Comparison of ENCODE assay signal across 31 cellular contexts in the genomic region with DNA sequence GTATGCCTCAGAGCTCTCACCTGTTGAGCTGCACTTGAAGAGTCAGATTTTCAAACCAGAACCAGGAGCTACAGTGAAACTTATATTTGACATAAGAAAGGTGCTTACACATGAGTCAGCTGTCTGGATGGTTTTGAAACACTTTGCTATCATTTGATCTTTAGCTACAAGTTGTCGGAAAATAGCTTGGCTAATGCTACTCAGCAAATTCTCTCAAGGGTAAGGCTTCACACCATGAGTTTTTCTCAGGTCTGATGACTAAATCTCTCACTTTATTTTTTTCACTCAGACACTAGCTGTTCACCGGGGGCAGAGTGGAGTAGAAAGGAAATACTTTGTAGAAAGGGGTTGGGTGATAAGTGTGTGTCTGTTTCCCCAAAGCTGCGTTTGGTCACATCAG.
DNase-seq lines count a peak whose midpoint lies in the region; TF ChIP-seq lines count a peak whose summit lies in the region.
"Had no signal": no experiment of that assay in that cellular context is flagged by ENCODE, and none has a peak within 500 bp of the region (broad histone marks: within the 10 kb centered on the region; RNA-seq: fewer than 3 reads in every experiment).

No MANE protein-coding gene starts in this region.

- H3K4me1 Mint-ChIP-seq in CD14-positive monocyte: no peaks in the 10 kb centered on the region
- H3K4me1 Mint-ChIP-seq: activated B cell treated with CpG ODN at 0.5 μM for 24 hours; activated CD4-positive, alpha-beta T cell treated with anti-CD3 and anti-CD28 coated beads, Interleukin-2, amount 10 ng/mL, durations not matched to agents 7 days and 5 days; activated naive CD8-positive, alpha-beta T cell treated with anti-CD3 and anti-CD28 coated beads for 36 hours; nephron progenitor cell had no signal

- H3K4me2 ChIP-seq in KMS-11 (peak overlapping the region; percentile 39), hepatocyte (no peak overlapping the region), PC-9 (no peak overlapping the region)

- TF ChIP-seq CTCF in KMS-11 (conservative IDR thresholded peaks at IDR 0.05; ENCODE audit: low read depth, low read length): no peak
- no peak for TF ChIP-seq CTCF in hepatocyte (IDR thresholded peaks at IDR 0.05; ENCODE audit: poor library complexity)
- TF ChIP-seq CTCF in PC-9 (conservative IDR thresholded peaks at IDR 0.05): no peak
- no peak for TF ChIP-seq CTCF in CD14-positive monocyte (IDR thresholded peaks at IDR 0.05)

- no peaks in the 10 kb centered on the region for H3F3A ChIP-seq in PC-9 (ENCODE audit: insufficient read depth, low read depth)

- no peaks in the 10 kb centered on the region for H3K36me3 Mint-ChIP-seq in CD14-positive monocyte
- H3K36me3 Mint-ChIP-seq: activated naive CD8-positive, alpha-beta T cell treated with anti-CD3 and anti-CD28 coated beads for 36 hours; CD8-positive, alpha-beta T cell had no signal

- H3K79me2 ChIP-seq in KMS-11 (ENCODE audit: insufficient read depth, low read depth) (no peaks in the 10 kb centered on the region), hepatocyte (no peaks in the 10 kb centered on the region), PC-9 (ENCODE audit: low read depth) (no peaks in the 10 kb centered on the region)

- H2AFZ ChIP-seq in KMS-11 (ENCODE audit: low read depth) (peak overlapping the region; percentile 39; the same call in 1 of the 2 replicates), hepatocyte (no peak overlapping the region), PC-9 (no peak overlapping the region)

- H3K27ac ChIP-seq in KMS-11: peak overlapping the region; percentile 55
- H3K27ac ChIP-seq in hepatocyte: no peak overlapping the region
- H3K27ac ChIP-seq in PC-9: no peak overlapping the region
- H3K27ac ChIP-seq: ovary, right atrium auricular region, spleen had no signal

- H3K4me3 Mint-ChIP-seq in CD14-positive monocyte: no peak overlapping the region
- H3K4me3 Mint-ChIP-seq: activated B cell treated with CpG ODN at 0.5 μM for 24 hours; activated CD4-positive, alpha-beta T cell treated with anti-CD3 and anti-CD28 coated beads, Interleukin-2, amount 10 ng/mL, durations not matched to agents 7 days and 5 days; activated naive CD8-positive, alpha-beta T cell treated with anti-CD3 and anti-CD28 coated beads for 36 hours; CD8-positive, alpha-beta T cell; nephron progenitor cell; stimulated activated naive CD8-positive, alpha-beta T cell treated with anti-CD3 and anti-CD28 coated beads, Interleukin-15, Interleukin-2, amounts not matched to agents 100 ng/mL and 50 ng/mL, for 24 hours had no signal

- peak; percentile 75 for DNase-seq in amniotic epithelial cell (ENCODE audit: low read depth)
- DNase-seq in hepatocyte (ENCODE audit: low spot score): peak; percentile 26
- DNase-seq in non-pigmented ciliary epithelial cell (ENCODE audit: low read depth): peak; percentile 3
- DNase-seq in PC-9: no peak
- DNase-seq in CD14-positive monocyte (ENCODE audit: low spot score): no peak
- DNase-seq in SKM-1 (lab: John Stamatoyannopoulos, UW; ENCODE audit: unreplicated experiment): no peak
- no peak for DNase-seq in hypothalamus (lab: John Stamatoyannopoulos, UW)
- DNase-seq: activated B cell treated with CpG ODN at 0.5 μM for 24 hours; activated CD4-positive, alpha-beta T cell treated with anti-CD3 and anti-CD28 coated beads, Interleukin-2, amount 10 ng/mL, durations not matched to agents 7 days and 5 days; activated effector memory CD4-positive, alpha-beta T cell treated with anti-CD3 and anti-CD28 coated beads, Interleukin-2, amount 50 U/mL, for 16 hours; activated naive CD8-positive, alpha-beta T cell treated with anti-CD3 and anti-CD28 coated beads for 36 hours; activated T-cell treated with anti-CD3 and anti-CD28 coated beads, Interleukin-2, amount 50 U/mL, for 1 hour; aorta; CD8-positive, alpha-beta T cell; cortex of kidney; DMS 273 treated with DMSO at 0.1 percent for 48 hours; effector memory CD4-positive, alpha-beta T cell; erythroblast; NCI-H1417; NCI-H2081; NCI-H2227 treated with DMSO at 0.1 percent for 48 hours; NCI-H526; nephron progenitor cell; ovary; SHP77; spleen; stimulated activated CD4-positive, alpha-beta T cell treated with anti-CD3 and anti-CD28 coated beads, Interleukin-2, amount 100 ng/mL, for 24 hours had no signal

- peaks cover 39% of the 10 kb centered on the region for H3K4me1 ChIP-seq in KMS-11 (ENCODE audit: low read depth, poor library complexity, severe bottlenecking)
- no peaks in the 10 kb centered on the region for H3K4me1 ChIP-seq in hepatocyte (ENCODE audit: insufficient read depth)
- no peaks in the 10 kb centered on the region for H3K4me1 ChIP-seq in PC-9 (replicated peaks; ENCODE audit: insufficient read depth)
- H3K4me1 ChIP-seq: right atrium auricular region, spleen had no signal

- H3K9me2 ChIP-seq in hepatocyte (replicated peaks; ENCODE audit: insufficient read depth) (no peaks in the 10 kb centered on the region), PC-9 (ENCODE audit: insufficient read depth) (no peaks in the 10 kb centered on the region)

- H3K4me3 ChIP-seq in KMS-11 (IDR thresholded peaks at IDR 0.05; ENCODE audit: insufficient read depth, low read depth, low read length) (no peak overlapping the region), hepatocyte (no peak overlapping the region), PC-9 (no peak overlapping the region)
- H3K4me3 ChIP-seq: K562, ovary, right atrium auricular region, spleen had no signal

- intact Hi-C loops in PC-9 (cut with micrococcal nuclease; ENCODE audit: unreplicated experiment) (no loop called here), CD14-positive monocyte (cut with micrococcal nuclease) (no loop called here)

- POLR2A ChIA-PET in PC-9 (lab: Charles Lee; ENCODE audit: unreplicated experiment): no interaction called here

- no peak overlapping the region for H3K27ac Mint-ChIP-seq in CD14-positive monocyte
- H3K27ac Mint-ChIP-seq: activated B cell treated with CpG ODN at 0.5 μM for 24 hours; activated CD4-positive, alpha-beta T cell treated with anti-CD3 and anti-CD28 coated beads, Interleukin-2, amount 10 ng/mL, durations not matched to agents 7 days and 5 days; activated naive CD8-positive, alpha-beta T cell treated with anti-CD3 and anti-CD28 coated beads for 36 hours; CD8-positive, alpha-beta T cell; nephron progenitor cell; stimulated activated naive CD8-positive, alpha-beta T cell treated with anti-CD3 and anti-CD28 coated beads, Interleukin-15, Interleukin-2, amounts not matched to agents 100 ng/mL and 50 ng/mL, for 24 hours had no signal

- no peaks in the 10 kb centered on the region for H3K27me3 Mint-ChIP-seq in CD14-positive monocyte (ENCODE audit: low read depth in 3 of 3)
- H3K27me3 Mint-ChIP-seq: activated B cell treated with CpG ODN at 0.5 μM for 24 hours; activated CD4-positive, alpha-beta T cell treated with anti-CD3 and anti-CD28 coated beads, Interleukin-2, amount 10 ng/mL, durations not matched to agents 7 days and 5 days; activated naive CD8-positive, alpha-beta T cell treated with anti-CD3 and anti-CD28 coated beads for 36 hours; stimulated activated naive CD8-positive, alpha-beta T cell treated with anti-CD3 and anti-CD28 coated beads, Interleukin-15, Interleukin-2, amounts not matched to agents 100 ng/mL and 50 ng/mL, for 24 hours had no signal

- H3K27me3 ChIP-seq in KMS-11 (ENCODE audit: insufficient read depth, low read depth): no peaks in the 10 kb centered on the region
- no peaks in the 10 kb centered on the region for H3K27me3 ChIP-seq in hepatocyte
- no peaks in the 10 kb centered on the region for H3K27me3 ChIP-seq in PC-9 (ENCODE audit: insufficient read depth, low read depth)
- H3K27me3 ChIP-seq: ovary, right atrium auricular region, spleen had no signal

- H3K36me3 ChIP-seq in KMS-11 (ENCODE audit: insufficient read depth): no peaks in the 10 kb centered on the region
- H3K36me3 ChIP-seq in hepatocyte (replicated peaks; ENCODE audit: insufficient read depth, low read depth): no peaks in the 10 kb centered on the region
- H3K36me3 ChIP-seq in PC-9 (ENCODE audit: low read depth): no peaks in the 10 kb centered on the region
- H3K36me3 ChIP-seq: ovary, right atrium auricular region, spleen had no signal

- no peaks in the 10 kb centered on the region for H4K20me1 ChIP-seq in KMS-11 (ENCODE audit: insufficient read depth)
- H4K20me1 ChIP-seq in hepatocyte (ENCODE audit: insufficient read depth, poor library complexity, severe bottlenecking): no peaks in the 10 kb centered on the region
- H4K20me1 ChIP-seq in PC-9 (ENCODE audit: insufficient read depth): no peaks in the 10 kb centered on the region

- H3K9me3 ChIP-seq in hepatocyte (ENCODE audit: low read depth) (no peaks in the 10 kb centered on the region), PC-9 (ENCODE audit: insufficient read depth, low read depth) (no peaks in the 10 kb centered on the region)
- H3K9me3 ChIP-seq: ovary, right atrium auricular region, spleen had no signal

- H3K9me3 Mint-ChIP-seq in CD14-positive monocyte: peaks cover 0 to 7% (median 2%) of the 10 kb centered on the region in 7 donors
- H3K9me3 Mint-ChIP-seq: activated CD4-positive, alpha-beta T cell treated with anti-CD3 and anti-CD28 coated beads, Interleukin-2, amount 10 ng/mL, durations not matched to agents 7 days and 5 days; nephron progenitor cell had no signal

- CTCF ChIA-PET in PC-9 (lab: Charles Lee): interaction anchor here (0.6 kb wide), 1 partner anchor 12 kb away, joined by 3 read pairs; no protein-coding TSS in a partner anchor

- no TSS peak for BruUV-seq in PC-9 (replicated peaks; lab: Mats Ljungman, UMichigan)

- WGBS in hepatocyte (ENCODE audit: low lambda C conversion rate, missing lambda C conversion rate): 49% methylated on average over 3 of the region's 3 CpGs

- H3K9ac ChIP-seq in KMS-11: no peak overlapping the region

Comparison
In these comparisons a context has a peak if more than half of its experiments do, and no peak if none do; other contexts are left out.
1. DNase-seq: peak in amniotic epithelial cell (single experiment), hepatocyte (single experiment) and non-pigmented ciliary epithelial cell (single experiment); none in PC-9 (0 of 2), CD14-positive monocyte (single experiment), SKM-1 (single experiment) and hypothalamus (0 of 51).